8 cellular contexts compared by ENCODE assay signal in genomic region chr10:72215611-72216549, GRCh38. TPM values are rescaled to one million over a fixed set of nuclear protein-coding genes. Genes with fewer than 3 reads are reported as not detected.
DNase-seq lines count a peak whose midpoint lies in the region; ATAC-seq and TF ChIP-seq lines count a peak whose summit lies in the region.

Gene ANAPC16, plus strand, starts transcription at chr10:72216012. Its CDS starts 7,903 bp downstream, at chr10:72223915.
Gene ASCC1, minus strand, starts transcription at chr10:72216276. Its CDS starts 2,978 bp downstream, at chr10:72213298.

- no peak within 1 kb of the TSS for H3K56ac ChIP-seq in H9 (ENCODE audit: insufficient read length, low read depth, low read length)

- DNase-seq in ELR (ENCODE audit: low read depth): peak; percentile 92
- peak; percentile 93 for DNase-seq in H9
- peak; percentile 95 for DNase-seq in MM.1S
- DNase-seq in SHP77 treated with DMSO at 0.1 percent for 48 hours (lab: John Stamatoyannopoulos, UW): peak; percentile 55
- peak; percentile 98 for DNase-seq in activated effector memory CD4-positive, alpha-beta T cell treated with anti-CD3 and anti-CD28 coated beads, Interleukin-2, amount 50 U/mL, for 16 hours
- peak; percentile 93 for DNase-seq in fibroblast of the aortic adventitia (ENCODE audit: low read depth)
- peak; percentile 97 for DNase-seq in natural killer cell treated with Interleukin-12 subunit alpha and Interleukin-12 subunit beta and Interleukin-15 and Interleukin-18, amount 100 ng/mL, for 72 hours (ENCODE audit: low spot score)
- DNase-seq in stimulated activated naive CD4-positive, alpha-beta T cell treated with Interleukin-2 at 50 U/mL for 16 hours (lab: John Stamatoyannopoulos, UW): peak; percentile 92

- ATAC-seq in natural killer cell treated with Interleukin-12 subunit alpha and Interleukin-12 subunit beta and Interleukin-15 and Interleukin-18, amount 100 ng/mL, for 72 hours: peak; percentile 98 to 99

- no peaks in the 10 kb centered on the region; a peak in 1 of 5 replicates for H3K9me3 Mint-ChIP-seq in H9
- no peaks in the 10 kb centered on the region for H3K9me3 Mint-ChIP-seq in natural killer cell treated with Interleukin-12 subunit alpha and Interleukin-12 subunit beta and Interleukin-15 and Interleukin-18, amount 100 ng/mL, for 72 hours

- H3K4me1 ChIP-seq in H9 (ENCODE audit: insufficient read depth, low read length) (0 out of 2 replicates have a peak, but pooled peaks cover 2% of the 10 kb centered on the region), MM.1S (ENCODE audit: low read length) (peaks cover 11% of the 10 kb centered on the region)

- no peak within 1 kb of the TSS for H2BK12ac ChIP-seq in H9 (ENCODE audit: insufficient read length, low read depth, low read length)

- H3K23ac ChIP-seq in H9 (ENCODE audit: insufficient read length, low read depth, low read length): no peak within 1 kb of the TSS

- no peaks in the 10 kb centered on the region for H3K9me2 ChIP-seq in MM.1S (replicated peaks; ENCODE audit: insufficient read depth, low read length)

- H3K23me2 ChIP-seq in H9 (ENCODE audit: insufficient read length, low read depth, low read length, poor library complexity, severe bottlenecking): peaks cover 5% of the 10 kb centered on the region

- H3K4me2 ChIP-seq in H9 (ENCODE audit: insufficient read depth, insufficient read length, low read length): peak within 1 kb of the TSS; percentile 78
- peak within 1 kb of the TSS; percentile 69 for H3K4me2 ChIP-seq in MM.1S (ENCODE audit: low read depth, low read length)

- no peak within 1 kb of the TSS for H2BK120ac ChIP-seq in H9 (ENCODE audit: low read depth, low read length, poor library complexity, severe bottlenecking)

- no peaks in the 10 kb centered on the region for H4K20me1 ChIP-seq in H9 (ENCODE audit: control insufficient read depth, insufficient read depth, insufficient read length)
- H4K20me1 ChIP-seq in MM.1S (ENCODE audit: insufficient read depth, low read length): no peaks in the 10 kb centered on the region

- H2BK15ac ChIP-seq in H9 (ENCODE audit: low read depth, low read length): peak within 1 kb of the TSS; percentile 26; the same call in 1 of the 2 replicates

- TF ChIP-seq CTCF in H9 (conservative IDR thresholded peaks at IDR 0.05) (no peak), MM.1S (IDR thresholded peaks at IDR 0.05; ENCODE audit: low read length) (no peak), fibroblast of the aortic adventitia (IDR thresholded peaks at IDR 0.05; ENCODE audit: insufficient read depth, low read length) (no peak)

- peak within 1 kb of the TSS; percentile 67 for H2BK5ac ChIP-seq in H9 (ENCODE audit: insufficient read length, low read length)

- peak within 1 kb of the TSS; percentile 98 for H3K18ac ChIP-seq in H9 (ENCODE audit: insufficient read length, low read depth, low read length)

- H3K9ac ChIP-seq in H9 (ENCODE audit: extremely low read depth, insufficient read length, low read length): peak within 1 kb of the TSS; percentile 93
- H3K9ac ChIP-seq in MM.1S (ENCODE audit: low read length): peak within 1 kb of the TSS; percentile 92

- peaks cover 4 to 18% (median 18%) of the 10 kb centered on the region in 3 experiments; a peak in 6 of 7 replicates for H3K36me3 Mint-ChIP-seq in H9 (ENCODE audit: insufficient read depth in 1 of 3, low read depth in 3 of 3)
- H3K36me3 Mint-ChIP-seq in natural killer cell treated with Interleukin-12 subunit alpha and Interleukin-12 subunit beta and Interleukin-15 and Interleukin-18, amount 100 ng/mL, for 72 hours: peaks cover 5% of the 10 kb centered on the region

- H3K4ac ChIP-seq in H9 (ENCODE audit: low read depth, low read length): no peak within 1 kb of the TSS; the same call in 1 of the 2 replicates

- peaks cover 16 to 23% of the 10 kb centered on the region in 2 experiments for H3K4me1 Mint-ChIP-seq in H9
- peaks cover 30 to 34% of the 10 kb centered on the region in 2 donors for H3K4me1 Mint-ChIP-seq in natural killer cell treated with Interleukin-12 subunit alpha and Interleukin-12 subunit beta and Interleukin-15 and Interleukin-18, amount 100 ng/mL, for 72 hours (ENCODE audit: low read depth in 2 of 2)

- H3K4me3 Mint-ChIP-seq in H9: peak within 1 kb of the TSS; percentile 90 to 91
- H3K4me3 Mint-ChIP-seq in natural killer cell treated with Interleukin-12 subunit alpha and Interleukin-12 subunit beta and Interleukin-15 and Interleukin-18, amount 100 ng/mL, for 72 hours: peak within 1 kb of the TSS; percentile 96

- WGBS in H9 (ENCODE audit: extremely low coverage, insufficient read length, low lambda C conversion rate): no CpG with 5 or more reads among the region's 64 CpGs

- peak within 1 kb of the TSS; percentile 100 for H2BK20ac ChIP-seq in H9 (ENCODE audit: low read depth, low read length, poor library complexity, severe bottlenecking)

- H3K9me3 ChIP-seq in H9 (ENCODE audit: control insufficient read depth, low read depth, low read length): no peaks in the 10 kb centered on the region
- H3K9me3 ChIP-seq in MM.1S (replicated peaks; ENCODE audit: insufficient read depth, low read length): no peaks in the 10 kb centered on the region

- H3K27me3 ChIP-seq in H9 (ENCODE audit: insufficient read depth, low read length) (no peaks in the 10 kb centered on the region), MM.1S (replicated peaks; ENCODE audit: insufficient read depth, low read length) (no peaks in the 10 kb centered on the region)

- H3K79me1 ChIP-seq in H9 (ENCODE audit: insufficient read depth, low read depth, low read length, poor library complexity, severe bottlenecking): peaks cover 5% of the 10 kb centered on the region

- no peak within 1 kb of the TSS for H4K91ac ChIP-seq in H9 (ENCODE audit: insufficient read length, low read depth, low read length)

- H2AFZ ChIP-seq in H9 (ENCODE audit: low read length) (peak within 1 kb of the TSS; percentile 88), MM.1S (ENCODE audit: low read length) (peak within 1 kb of the TSS; percentile 84)

- H3K14ac ChIP-seq in H9 (ENCODE audit: insufficient read depth, low read length): peak within 1 kb of the TSS; percentile 99

- H2AK5ac ChIP-seq in H9 (ENCODE audit: insufficient read length, low read length): no peak within 1 kb of the TSS

- H4K8ac ChIP-seq in H9 (replicated peaks; ENCODE audit: insufficient read length, low read depth, low read length): no peak within 1 kb of the TSS

- H3K36me3 ChIP-seq in MM.1S (replicated peaks; ENCODE audit: insufficient read depth, low read length): no peaks in the 10 kb centered on the region

- H3K27ac Mint-ChIP-seq in H9: peak within 1 kb of the TSS; percentile 99 to 100 (median 100)
- H3K27ac Mint-ChIP-seq in natural killer cell treated with Interleukin-12 subunit alpha and Interleukin-12 subunit beta and Interleukin-15 and Interleukin-18, amount 100 ng/mL, for 72 hours: peak within 1 kb of the TSS; percentile 87 to 96

- H4K5ac ChIP-seq in H9 (ENCODE audit: insufficient read length, low read depth, low read length): no peak within 1 kb of the TSS

- H3K79me2 ChIP-seq in H9 (ENCODE audit: insufficient read depth, low read length) (peaks cover 10% of the 10 kb centered on the region; the same call in 1 of the 2 replicates), MM.1S (ENCODE audit: low read length) (peaks cover 51% of the 10 kb centered on the region)

- H3T11ph ChIP-seq in H9 (ENCODE audit: low read length): peak within 1 kb of the TSS; percentile 90

- peaks cover 11% of the 10 kb centered on the region; the same call in 1 of the 2 replicates for H3F3A ChIP-seq in MM.1S (ENCODE audit: insufficient read depth, low read length)

- peak within 1 kb of the TSS; percentile 96 for H3K4me3 ChIP-seq in MM.1S (ENCODE audit: low read length)
- peak within 1 kb of the TSS; percentile 79 for H3K4me3 ChIP-seq in fibroblast of the aortic adventitia (ENCODE audit: low read depth, low read length)

- H3K27me3 Mint-ChIP-seq in H9 (ENCODE audit: low read depth): peaks cover 3% of the 10 kb centered on the region; the same call in 1 of the 2 replicates
- H3K27me3 Mint-ChIP-seq in natural killer cell treated with Interleukin-12 subunit alpha and Interleukin-12 subunit beta and Interleukin-15 and Interleukin-18, amount 100 ng/mL, for 72 hours: no peaks in the 10 kb centered on the region

- H3K27ac ChIP-seq in H9 (ENCODE audit: insufficient read length, low read depth, low read length) (peak within 1 kb of the TSS; percentile 90), MM.1S (ENCODE audit: low read length) (peak within 1 kb of the TSS; percentile 97)

RNA-seq across cellular contexts. Expression of gene ANAPC16, which starts in this region (rescaled TPM):
- 66.6 and 73.8 TPM in 2 replicates for total RNA-seq in H9 (2021)
- 16.4 and 61.7 TPM in 2 replicates for total RNA-seq in fibroblast of the aortic adventitia (ENCODE audit: low replicate concordance)
- 10 to 100 TPM; 39.6 to 79.3 TPM for total RNA-seq in natural killer cell treated with Interleukin-12 subunit alpha and Interleukin-12 subunit beta and Interleukin-15 and Interleukin-18, amount 100 ng/mL, for 72 hours

RNA-seq across cellular contexts. Expression of gene ASCC1, which starts in this region (rescaled TPM):
- 36.9 and 41.2 TPM in 2 replicates for total RNA-seq in H9 (2021)
- total RNA-seq in fibroblast of the aortic adventitia (ENCODE audit: low replicate concordance): 44.4 and 49.2 TPM in 2 replicates
- 10 to 100 TPM; 30.9 to 35.7 TPM for total RNA-seq in natural killer cell treated with Interleukin-12 subunit alpha and Interleukin-12 subunit beta and Interleukin-15 and Interleukin-18, amount 100 ng/mL, for 72 hours

Comparison
In these comparisons a context has a peak if more than half of its experiments do, and no peak if none do; other contexts are left out.
1. Peak in every context shown above with its lines: DNase-seq, ATAC-seq, H3K4me3 ChIP-seq and H3K27ac ChIP-seq.